Comparison of ENCODE assay signal across 1 cellular context in genomic region chr10:124717911-124718734, GRCh38.
TF ChIP-seq lines count a peak whose summit lies in the region.

No MANE protein-coding gene starts in this region.

TF ChIP-seq in GM12878, 131 proteins besides CTCF, POLR2A, EP300 and RAD21 (continued from another document):
- TF ChIP-seq, protein P1, sequence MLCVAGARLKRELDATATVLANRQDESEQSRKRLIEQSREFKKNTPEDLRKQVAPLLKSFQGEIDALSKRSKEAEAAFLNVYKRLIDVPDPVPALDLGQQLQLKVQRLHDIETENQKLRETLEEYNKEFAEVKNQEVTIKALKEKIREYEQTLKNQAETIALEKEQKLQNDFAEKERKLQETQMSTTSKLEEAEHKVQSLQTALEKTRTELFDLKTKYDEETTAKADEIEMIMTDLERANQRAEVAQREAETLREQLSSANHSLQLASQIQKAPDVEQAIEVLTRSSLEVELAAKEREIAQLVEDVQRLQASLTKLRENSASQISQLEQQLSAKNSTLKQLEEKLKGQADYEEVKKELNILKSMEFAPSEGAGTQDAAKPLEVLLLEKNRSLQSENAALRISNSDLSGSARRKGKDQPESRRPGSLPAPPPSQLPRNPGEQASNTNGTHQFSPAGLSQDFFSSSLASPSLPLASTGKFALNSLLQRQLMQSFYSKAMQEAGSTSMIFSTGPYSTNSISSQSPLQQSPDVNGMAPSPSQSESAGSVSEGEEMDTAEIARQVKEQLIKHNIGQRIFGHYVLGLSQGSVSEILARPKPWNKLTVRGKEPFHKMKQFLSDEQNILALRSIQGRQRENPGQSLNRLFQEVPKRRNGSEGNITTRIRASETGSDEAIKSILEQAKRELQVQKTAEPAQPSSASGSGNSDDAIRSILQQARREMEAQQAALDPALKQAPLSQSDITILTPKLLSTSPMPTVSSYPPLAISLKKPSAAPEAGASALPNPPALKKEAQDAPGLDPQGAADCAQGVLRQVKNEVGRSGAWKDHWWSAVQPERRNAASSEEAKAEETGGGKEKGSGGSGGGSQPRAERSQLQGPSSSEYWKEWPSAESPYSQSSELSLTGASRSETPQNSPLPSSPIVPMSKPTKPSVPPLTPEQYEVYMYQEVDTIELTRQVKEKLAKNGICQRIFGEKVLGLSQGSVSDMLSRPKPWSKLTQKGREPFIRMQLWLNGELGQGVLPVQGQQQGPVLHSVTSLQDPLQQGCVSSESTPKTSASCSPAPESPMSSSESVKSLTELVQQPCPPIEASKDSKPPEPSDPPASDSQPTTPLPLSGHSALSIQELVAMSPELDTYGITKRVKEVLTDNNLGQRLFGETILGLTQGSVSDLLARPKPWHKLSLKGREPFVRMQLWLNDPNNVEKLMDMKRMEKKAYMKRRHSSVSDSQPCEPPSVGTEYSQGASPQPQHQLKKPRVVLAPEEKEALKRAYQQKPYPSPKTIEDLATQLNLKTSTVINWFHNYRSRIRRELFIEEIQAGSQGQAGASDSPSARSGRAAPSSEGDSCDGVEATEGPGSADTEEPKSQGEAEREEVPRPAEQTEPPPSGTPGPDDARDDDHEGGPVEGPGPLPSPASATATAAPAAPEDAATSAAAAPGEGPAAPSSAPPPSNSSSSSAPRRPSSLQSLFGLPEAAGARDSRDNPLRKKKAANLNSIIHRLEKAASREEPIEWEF (IDR thresholded peaks at IDR 0.05; ENCODE audit: insufficient replicate concordance, low read depth, low read length), result no peak
- TF ChIP-seq ESRRA (IDR thresholded peaks at IDR 0.05; ENCODE audit: low read length) (no peak), NFIC (IDR thresholded peaks at IDR 0.05; ENCODE audit: low read depth, low read length) (peak; percentile 84), BACH1 (IDR thresholded peaks at IDR 0.05; ENCODE audit: borderline replicate concordance) (peak; percentile 81; the same call in 1 of the 2 replicates), PKNOX1 (IDR thresholded peaks at IDR 0.05) (peak; percentile 92), HSF1 (IDR thresholded peaks at IDR 0.05; ENCODE audit: low read depth, low read length) (no peak), SMC3 (IDR thresholded peaks at IDR 0.05; ENCODE audit: borderline replicate concordance, low read length) (0 out of 2 replicates have a peak, but pooled peaks have one; percentile 9), EGR1 (IDR thresholded peaks at IDR 0.05; ENCODE audit: borderline replicate concordance in 1 of 2, low read depth in 2 of 2, low read length in 2 of 2) (peak in 1 of 2 experiments; percentile 84; a peak in 2 of 3 replicates), HDAC2 (IDR thresholded peaks at IDR 0.05) (no peak; the same call in 1 of the 2 replicates), IRF5 (IDR thresholded peaks at IDR 0.05; ENCODE audit: borderline replicate concordance) (no peak), ATF3 (IDR thresholded peaks at IDR 0.05; ENCODE audit: borderline replicate concordance, extremely low read depth, low read depth, low read length) (no peak), MEF2A (IDR thresholded peaks at IDR 0.05; ENCODE audit: insufficient read depth, low read depth, low read length) (0 out of 2 replicates have a peak, but pooled peaks have one; percentile 49), MEF2B (IDR thresholded peaks at IDR 0.05; ENCODE audit: partially characterized antibody, poor library complexity, severe bottlenecking) (peak; percentile 74), RCOR1 (conservative IDR thresholded peaks at IDR 0.05; ENCODE audit: low read depth, low read length) (no peak), ZNF207 (IDR thresholded peaks at IDR 0.05; ENCODE audit: borderline replicate concordance) (peak; percentile 76; the same call in 1 of the 2 replicates), SP1 (IDR thresholded peaks at IDR 0.05; ENCODE audit: low read depth, low read length) (no peak), IRF4 (IDR thresholded peaks at IDR 0.05; ENCODE audit: low read depth, low read length) (peak; percentile 93), BMI1 (IDR thresholded peaks at IDR 0.05; ENCODE audit: borderline replicate concordance) (peak; percentile 52; the same call in 1 of the 2 replicates), PBX3 (IDR thresholded peaks at IDR 0.05; ENCODE audit: insufficient replicate concordance, low read depth, low read length) (peak; percentile 89), NFYA (IDR thresholded peaks at IDR 0.05; ENCODE audit: borderline replicate concordance, low read depth, low read length) (no peak), ZBED1 (IDR thresholded peaks at IDR 0.05; ENCODE audit: borderline replicate concordance) (peak; percentile 91; the same call in 1 of the 2 replicates), NR2C1 (IDR thresholded peaks at IDR 0.05) (peak; percentile 62), NFXL1 (IDR thresholded peaks at IDR 0.05; ENCODE audit: borderline replicate concordance) (no peak), JUNB (IDR thresholded peaks at IDR 0.05) (peak; percentile 93), RAD51 (IDR thresholded peaks at IDR 0.05) (peak; percentile 84), SMAD1 (IDR thresholded peaks at IDR 0.05; ENCODE audit: low read depth, partially characterized antibody) (no peak), IKZF2 (IDR thresholded peaks at IDR 0.05) (peak; percentile 90 to 93), STAT3 (IDR thresholded peaks at IDR 0.05; ENCODE audit: low read depth, low read length) (no peak), ZNF384 (IDR thresholded peaks at IDR 0.05; ENCODE audit: borderline replicate concordance, low read depth, low read length) (no peak), MYB (IDR thresholded peaks at IDR 0.05; ENCODE audit: borderline replicate concordance, low read depth, low read length) (no peak), BRCA1 (IDR thresholded peaks at IDR 0.05; ENCODE audit: low read depth, low read length) (no peak), NKRF (conservative IDR thresholded peaks at IDR 0.05) (no peak)
- TF ChIP-seq, protein P2, sequence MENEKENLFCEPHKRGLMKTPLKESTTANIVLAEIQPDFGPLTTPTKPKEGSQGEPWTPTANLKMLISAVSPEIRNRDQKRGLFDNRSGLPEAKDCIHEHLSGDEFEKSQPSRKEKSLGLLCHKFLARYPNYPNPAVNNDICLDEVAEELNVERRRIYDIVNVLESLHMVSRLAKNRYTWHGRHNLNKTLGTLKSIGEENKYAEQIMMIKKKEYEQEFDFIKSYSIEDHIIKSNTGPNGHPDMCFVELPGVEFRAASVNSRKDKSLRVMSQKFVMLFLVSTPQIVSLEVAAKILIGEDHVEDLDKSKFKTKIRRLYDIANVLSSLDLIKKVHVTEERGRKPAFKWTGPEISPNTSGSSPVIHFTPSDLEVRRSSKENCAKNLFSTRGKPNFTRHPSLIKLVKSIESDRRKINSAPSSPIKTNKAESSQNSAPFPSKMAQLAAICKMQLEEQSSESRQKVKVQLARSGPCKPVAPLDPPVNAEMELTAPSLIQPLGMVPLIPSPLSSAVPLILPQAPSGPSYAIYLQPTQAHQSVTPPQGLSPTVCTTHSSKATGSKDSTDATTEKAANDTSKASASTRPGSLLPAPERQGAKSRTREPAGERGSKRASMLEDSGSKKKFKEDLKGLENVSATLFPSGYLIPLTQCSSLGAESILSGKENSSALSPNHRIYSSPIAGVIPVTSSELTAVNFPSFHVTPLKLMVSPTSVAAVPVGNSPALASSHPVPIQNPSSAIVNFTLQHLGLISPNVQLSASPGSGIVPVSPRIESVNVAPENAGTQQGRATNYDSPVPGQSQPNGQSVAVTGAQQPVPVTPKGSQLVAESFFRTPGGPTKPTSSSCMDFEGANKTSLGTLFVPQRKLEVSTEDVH (IDR thresholded peaks at IDR 0.05; ENCODE audit: low read depth, partially characterized antibody), result no peak
- TF ChIP-seq, protein P3, sequence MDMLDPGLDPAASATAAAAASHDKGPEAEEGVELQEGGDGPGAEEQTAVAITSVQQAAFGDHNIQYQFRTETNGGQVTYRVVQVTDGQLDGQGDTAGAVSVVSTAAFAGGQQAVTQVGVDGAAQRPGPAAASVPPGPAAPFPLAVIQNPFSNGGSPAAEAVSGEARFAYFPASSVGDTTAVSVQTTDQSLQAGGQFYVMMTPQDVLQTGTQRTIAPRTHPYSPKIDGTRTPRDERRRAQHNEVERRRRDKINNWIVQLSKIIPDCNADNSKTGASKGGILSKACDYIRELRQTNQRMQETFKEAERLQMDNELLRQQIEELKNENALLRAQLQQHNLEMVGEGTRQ (IDR thresholded peaks at IDR 0.05; ENCODE audit: borderline replicate concordance, low read depth, low read length), result no peak
